Comparison of ENCODE assay signal across 10 cellular contexts in the genomic region with DNA sequence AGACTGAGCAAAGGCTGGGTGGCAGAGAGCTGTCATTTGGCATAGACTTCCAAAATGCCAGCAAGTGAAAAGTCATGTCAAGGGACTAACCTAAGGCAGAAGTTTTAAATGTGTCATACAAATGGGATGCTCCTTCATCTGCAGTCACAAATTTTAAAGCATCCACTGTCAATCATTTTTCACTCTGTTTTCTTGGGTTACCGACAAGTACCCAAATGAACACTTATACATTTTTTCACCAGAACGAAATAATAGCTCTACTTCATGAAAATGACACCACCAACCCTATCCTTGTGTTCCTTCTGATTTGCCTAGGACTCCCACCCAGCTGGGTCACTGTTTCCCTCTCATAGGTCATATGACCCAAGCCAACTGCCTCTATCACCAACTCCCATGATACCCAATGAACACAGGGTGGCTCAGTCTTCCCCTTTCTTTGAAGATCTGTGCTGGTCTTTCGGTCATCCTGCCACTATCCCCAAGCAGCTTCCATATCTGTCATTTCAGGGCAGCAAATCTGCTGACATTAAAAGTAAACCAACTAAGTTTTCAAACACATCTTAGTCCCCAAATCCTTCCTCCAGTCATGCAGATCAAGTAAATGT. TPM values are rescaled to one million over a fixed set of nuclear protein-coding genes. Genes with fewer than 3 reads are reported as not detected.
DNase-seq lines count a peak whose midpoint lies in the region; ATAC-seq, FAIRE-seq and TF ChIP-seq lines count a peak whose summit lies in the region.
"Had no signal": no experiment of that assay in that cellular context is flagged by ENCODE, and none has a peak within 500 bp of the region (broad histone marks: within the 10 kb centered on the region; RNA-seq: fewer than 3 reads in every experiment).

No MANE protein-coding gene starts in this region.

- peak overlapping the region; percentile 49 for H3K4me3 Mint-ChIP-seq in CD4-positive, alpha-beta T cell
- no peak overlapping the region for H3K4me3 Mint-ChIP-seq in endodermal cell

- H3K36me3 ChIP-seq in endodermal cell (ENCODE audit: control insufficient read depth, insufficient read depth, low read length) (peaks cover 61% of the 10 kb centered on the region), pancreas (no peaks in the 10 kb centered on the region)

- CTCF ChIA-PET in CD4-positive, alpha-beta T cell (lab: Charles Lee): interaction anchor here (2.1 to 4.8 kb wide), 2 partner anchors 12 to 21 kb away, joined by 11 to 44 read pairs; a partner anchor contains a TSS

- no peak for ATAC-seq in CD4-positive, alpha-beta T cell (ENCODE audit: poor library complexity)
- ATAC-seq in pancreas (peak in 2 of 4 donors; percentile 4 to 30), GM18520 (IDR thresholded peaks at IDR 0.05; ENCODE audit: unreplicated experiment) (no peak)

- no peak overlapping the region for H3K9ac ChIP-seq in endodermal cell (ENCODE audit: extremely low read depth, low read length, poor library complexity, severe bottlenecking)

- no peaks in the 10 kb centered on the region for H3K9me3 ChIP-seq in CD4-positive, alpha-beta T cell (ENCODE audit: control insufficient read depth, low read length)
- no peaks in the 10 kb centered on the region for H3K9me3 ChIP-seq in endodermal cell (ENCODE audit: control insufficient read depth, low read length)
- no peaks in the 10 kb centered on the region for H3K9me3 ChIP-seq in pancreas

- POLR2A ChIA-PET in CD4-positive, alpha-beta T cell (lab: Charles Lee): interaction anchor here (0.7 to 8.0 kb wide), 20 partner anchors 8 to 567 kb away, joined by 3 to 463 read pairs (median 5); a partner anchor contains a TSS

- DNase-seq in CD4-positive, alpha-beta T cell: no peak
- DNase-seq in RPMI8226: peak; percentile 35
- no peak for DNase-seq in endodermal cell
- DNase-seq in pancreas: no peak
- no peak for DNase-seq in globus pallidus (ENCODE audit: low spot score)
- DNase-seq in NCI-H2081 treated with DMSO at 0.1 percent for 48 hours (lab: John Stamatoyannopoulos, UW): no peak
- no peak for DNase-seq in NCI-H1436 (lab: John Stamatoyannopoulos, UW)

- H3K9me3 Mint-ChIP-seq in CD4-positive, alpha-beta T cell: no peaks in the 10 kb centered on the region
- no peaks in the 10 kb centered on the region for H3K9me3 Mint-ChIP-seq in endodermal cell

- peaks cover 30% of the 10 kb centered on the region for H3K4me1 ChIP-seq in endodermal cell (ENCODE audit: control insufficient read depth, insufficient read depth, low read length)
- H3K4me1 ChIP-seq in pancreas: peaks cover 0 to 11% (median 0%) of the 10 kb centered on the region in 3 donors

- H3K4me3 ChIP-seq in endodermal cell (ENCODE audit: low read length) (no peak overlapping the region), pancreas (no peak overlapping the region)

- H3K27me3 Mint-ChIP-seq in CD4-positive, alpha-beta T cell: no peaks in the 10 kb centered on the region
- no peaks in the 10 kb centered on the region for H3K27me3 Mint-ChIP-seq in endodermal cell (ENCODE audit: insufficient read depth)

- no peak for FAIRE-seq in pancreas (lab: Jason Lieb, UNC)
- FAIRE-seq: endometrium, G401.6 had no signal

- H3K4me1 Mint-ChIP-seq in CD4-positive, alpha-beta T cell (ENCODE audit: low read depth): peaks cover 72% of the 10 kb centered on the region
- peaks cover 71% of the 10 kb centered on the region for H3K4me1 Mint-ChIP-seq in endodermal cell

- no peaks in the 10 kb centered on the region for H3K27me3 ChIP-seq in CD4-positive, alpha-beta T cell (ENCODE audit: control insufficient read depth, insufficient read depth, low read length)
- no peaks in the 10 kb centered on the region for H3K27me3 ChIP-seq in endodermal cell (ENCODE audit: control insufficient read depth, insufficient read depth, low read length, poor library complexity, severe bottlenecking)
- H3K27me3 ChIP-seq in pancreas: no peaks in the 10 kb centered on the region

- intact Hi-C loops in CD4-positive, alpha-beta T cell (cut with DNase I, micrococcal nuclease): loop anchor here in 1 of 2 experiments (2.0 kb wide), 1 partner anchor 17 kb away; no protein-coding TSS in a partner anchor
- intact Hi-C loops in pancreas (cut with DNase I): no loop called here

- H3K36me3 Mint-ChIP-seq in CD4-positive, alpha-beta T cell (ENCODE audit: low read depth): peaks cover 34% of the 10 kb centered on the region
- peaks cover 30% of the 10 kb centered on the region for H3K36me3 Mint-ChIP-seq in endodermal cell (ENCODE audit: low read depth)

- WGBS in endodermal cell (ENCODE audit: insufficient coverage in 1 of 2, insufficient read length in 1 of 2), 2 experiments: 93 to 100% methylated on average over 2 to 3 of the region's 3 CpGs
- WGBS in pancreas, 2 donors: 82 to 84% methylated on average over 3 of the region's 3 CpGs

- H3K27ac ChIP-seq in CD4-positive, alpha-beta T cell (ENCODE audit: low read depth, low read length): peak overlapping the region; percentile 89
- H3K27ac ChIP-seq in endodermal cell (ENCODE audit: low read depth, low read length) (peak overlapping the region; percentile 85), pancreas (peak overlapping the region in 3 of 4 donors; percentile 24 to 74 (median 71))

- no peak for TF ChIP-seq CTCF in CD4-positive, alpha-beta T cell (IDR thresholded peaks at IDR 0.05)
- TF ChIP-seq CTCF in endodermal cell (conservative IDR thresholded peaks at IDR 0.05): no peak
- no peak for TF ChIP-seq CTCF in pancreas (IDR thresholded peaks at IDR 0.05)

- peak overlapping the region; percentile 89 for H3K27ac Mint-ChIP-seq in CD4-positive, alpha-beta T cell
- peak overlapping the region; percentile 52 for H3K27ac Mint-ChIP-seq in endodermal cell

RNA-seq across cellular contexts. Expression of a gene that starts 21.5 kb away (rescaled TPM):
- total RNA-seq in CD4-positive, alpha-beta T cell: 10 to 100 TPM; 90.1 to 96.9 TPM
- 10 to 100 TPM; 27.4 to 27.8 TPM for total RNA-seq in endodermal cell
- polyA plus RNA-seq in endodermal cell (2013, experiment 1 of 2): 23.3 TPM
- polyA plus RNA-seq in endodermal cell (2013, experiment 2 of 2): 22.4 TPM
- 10 to 100 TPM in 1 of 6 donors, 1 to 10 TPM in 5; 2.4 to 15.0 (median 6.8) TPM for total RNA-seq in pancreas
- polyA plus RNA-seq in pancreas: 1 to 10 TPM; 2.5 to 3.1 TPM
